8 cellular contexts compared by ENCODE assay signal in genomic region chr11:66267039-66267378, GRCh38. TPM values are rescaled to one million over a fixed set of nuclear protein-coding genes. Genes with fewer than 3 reads are reported as not detected.
DNase-seq lines count a peak whose midpoint lies in the region; ATAC-seq and TF ChIP-seq lines count a peak whose summit lies in the region.

No MANE protein-coding gene starts in this region.

- no peak for TF ChIP-seq POLR2A in adrenal gland (IDR thresholded peaks at IDR 0.05)

- peaks cover 34 to 53% of the 10 kb centered on the region in 2 donors for H3K36me3 Mint-ChIP-seq in stimulated activated naive B cell treated with anti-CD40 and anti-IgM and Interleukin-4, amounts not matched to agents 10 μg/mL and 1 μg/mL and 100 μg/mL, for 72 hours

- in situ Hi-C loops in GM13976 (cut with MboI; ENCODE audit: low sequenced_read_pairs, unreplicated experiment): no loop called here

- no peak for ATAC-seq in stimulated activated naive B cell treated with anti-CD40 and anti-IgM and Interleukin-4, amounts not matched to agents 10 μg/mL and 1 μg/mL and 100 μg/mL, for 72 hours (replicated peaks)
- ATAC-seq in HG03342 (IDR thresholded peaks at IDR 0.05; ENCODE audit: unreplicated experiment): no peak

- H3K27ac ChIP-seq in HUES6 (ENCODE audit: low read depth, low read length): no peak overlapping the region
- peak overlapping the region in 4 of 5 donors; percentile 89 to 98 (median 94) for H3K27ac ChIP-seq in adrenal gland

- TF ChIP-seq CTCF in adrenal gland (IDR thresholded peaks at IDR 0.05): peak in 1 of 6 experiments; percentile 9
- no peak for TF ChIP-seq CTCF in GM13976 (IDR thresholded peaks at IDR 0.05; ENCODE audit: borderline replicate concordance, control extremely low read depth, extremely low read depth, insufficient read depth, missing control alignments)

- peaks cover 30 to 38% of the 10 kb centered on the region in 2 donors for H3K4me1 Mint-ChIP-seq in stimulated activated naive B cell treated with anti-CD40 and anti-IgM and Interleukin-4, amounts not matched to agents 10 μg/mL and 1 μg/mL and 100 μg/mL, for 72 hours

- no peaks in the 10 kb centered on the region for H3K4me1 ChIP-seq in HUES6 (ENCODE audit: control insufficient read depth, insufficient read depth, low read length)
- H3K4me1 ChIP-seq in adrenal gland (replicated peaks in 1 of 2): peaks cover 5 to 24% of the 10 kb centered on the region in 2 donors

- H3K27ac Mint-ChIP-seq in stimulated activated naive B cell treated with anti-CD40 and anti-IgM and Interleukin-4, amounts not matched to agents 10 μg/mL and 1 μg/mL and 100 μg/mL, for 72 hours: peak overlapping the region; percentile 95

- no peaks in the 10 kb centered on the region for H3K27me3 Mint-ChIP-seq in stimulated activated naive B cell treated with anti-CD40 and anti-IgM and Interleukin-4, amounts not matched to agents 10 μg/mL and 1 μg/mL and 100 μg/mL, for 72 hours

- WGBS in adrenal gland, 4 donors: 11 to 18% (median 15%) methylated on average over 10 to 13 of the region's 13 CpGs

- DNase-seq in adrenal gland: no peak
- DNase-seq in stimulated activated naive B cell treated with anti-CD40 and anti-IgM and Interleukin-4, amounts not matched to agents 10 μg/mL and 1 μg/mL and 100 μg/mL, for 72 hours: no peak
- no peak for DNase-seq in epidermal melanocyte (ENCODE audit: insufficient read length, low spot score)
- DNase-seq in posterior cingulate gyrus: no peak
- DNase-seq in GM13976 (ENCODE audit: low spot score): no peak

- intact Hi-C loops in adrenal gland (cut with DNase I): no loop called here
- intact Hi-C loops in posterior cingulate gyrus (cut with DNase I): no loop called here

- peaks cover 45% of the 10 kb centered on the region for H3K36me3 ChIP-seq in HUES6 (ENCODE audit: control insufficient read depth, insufficient read depth, low read length)
- peaks cover 0 to 27% of the 10 kb centered on the region in 2 donors for H3K36me3 ChIP-seq in adrenal gland (replicated peaks in 1 of 2)

- H3K9me3 Mint-ChIP-seq in stimulated activated naive B cell treated with anti-CD40 and anti-IgM and Interleukin-4, amounts not matched to agents 10 μg/mL and 1 μg/mL and 100 μg/mL, for 72 hours: no peaks in the 10 kb centered on the region

- H3K27me3 ChIP-seq in HUES6 (ENCODE audit: control insufficient read depth, insufficient read depth, low read length) (no peaks in the 10 kb centered on the region), adrenal gland (no peaks in the 10 kb centered on the region)

- no peaks in the 10 kb centered on the region for H3K9me3 ChIP-seq in HUES6 (ENCODE audit: control insufficient read depth, insufficient read depth, low read depth, low read length)
- no peaks in the 10 kb centered on the region for H3K9me3 ChIP-seq in adrenal gland (replicated peaks in 1 of 3)
- H3K9me3 ChIP-seq in iPS-18c (ENCODE audit: control insufficient read depth, insufficient read depth, low read length): no peaks in the 10 kb centered on the region

- H3K4me3 ChIP-seq in HUES6 (ENCODE audit: low read depth, low read length): peak overlapping the region; percentile 75
- H3K4me3 ChIP-seq in adrenal gland: peak overlapping the region in 2 of 4 donors; percentile 81 to 94
- peak overlapping the region; percentile 61 for H3K4me3 ChIP-seq in iPS-18c (ENCODE audit: insufficient read depth, low read depth, low read length)

- peak overlapping the region; percentile 7 for H3K9ac ChIP-seq in HUES6 (ENCODE audit: low read length)

- peak overlapping the region; percentile 91 to 98 for H3K4me3 Mint-ChIP-seq in stimulated activated naive B cell treated with anti-CD40 and anti-IgM and Interleukin-4, amounts not matched to agents 10 μg/mL and 1 μg/mL and 100 μg/mL, for 72 hours

RNA-seq across cellular contexts. Expression of gene RAB1B, which starts 1.4 kb away (rescaled TPM):
- 100 to 1,000 TPM; 128 to 190 (median 164) TPM for total RNA-seq in adrenal gland
- 100 to 1,000 TPM; 109 to 168 (median 135) TPM for polyA plus RNA-seq in adrenal gland

RNA-seq across cellular contexts. Expression of gene KLC2, which starts 9.5 kb away (rescaled TPM):
- total RNA-seq in adrenal gland: 10 to 100 TPM; 17.3 to 50.0 (median 25.1) TPM
- polyA plus RNA-seq in adrenal gland: 10 to 100 TPM; 14.6 to 68.1 (median 21.4) TPM

RNA-seq across cellular contexts. Expression of gene CNIH2, which starts 11.0 kb away (rescaled TPM):
- total RNA-seq in adrenal gland: 10 to 100 TPM in 1 of 8 donors, 1 to 10 TPM in 3, under 1 TPM in 2, not detected in 2; 0.55 to 10.9 (median 1.8) TPM
- polyA plus RNA-seq in adrenal gland: 10 to 100 TPM in 1 of 3 donors, 1 to 10 TPM in 2; 3.3 to 13.4 (median 9.7) TPM

RNA-seq across cellular contexts. Expression of gene YIF1A, which starts 21.9 kb away (rescaled TPM):
- 100 to 1,000 TPM in 4 of 8 donors, 10 to 100 TPM in 4; 69.7 to 154 (median 97.1) TPM for total RNA-seq in adrenal gland
- polyA plus RNA-seq in adrenal gland: 100 to 1,000 TPM in 2 of 3 donors, 10 to 100 TPM in 1; 97.9 to 129 (median 104) TPM

RNA-seq across cellular contexts. Expression of gene TMEM151A, which starts 24.7 kb away (rescaled TPM):
- 1 to 10 TPM in 3 of 8 donors, under 1 TPM in 2, not detected in 3; 0.07 to 2.3 (median 1.3) TPM for total RNA-seq in adrenal gland
- 1 to 10 TPM in 2 of 3 donors, under 1 TPM in 1; 0.42 to 6.8 (median 1.9) TPM for polyA plus RNA-seq in adrenal gland
